In genomic region chr10:77637474-77637985, GRCh38 we compare ENCODE assay signal across 8 cellular contexts. TPM values are rescaled to one million over a fixed set of nuclear protein-coding genes. Genes with fewer than 3 reads are reported as not detected.
A peak's percentile ranks its signal among the peaks of the same experiment; 100 is the strongest.
DNase-seq lines count a peak whose midpoint lies in the region; FAIRE-seq and TF ChIP-seq lines count a peak whose summit lies in the region.

TSS of gene KCNMA1 (minus strand) at chr10:77637808.

- H3K4me1 ChIP-seq in endothelial cell of umbilical vein (ENCODE audit: control insufficient read depth, extremely low read depth, insufficient read depth, low read length), result no peaks in the 10 kb centered on the region
- H3K4me1 ChIP-seq in muscle layer of duodenum (ENCODE audit: control insufficient read depth in 1 of 2, insufficient read depth in 2 of 2, low read length in 2 of 2), result peaks cover 0 to 15% of the 10 kb centered on the region in 2 donors
- H3K4me1 ChIP-seq in SJCRH30, result no peaks in the 10 kb centered on the region

- no peaks in the 10 kb centered on the region for H3K36me3 ChIP-seq in endothelial cell of umbilical vein (ENCODE audit: control insufficient read depth in 2 of 2, extremely low read depth in 1 of 2, insufficient read depth in 2 of 2, low read length in 2 of 2)
- no peaks in the 10 kb centered on the region for H3K36me3 ChIP-seq in muscle layer of duodenum (ENCODE audit: control insufficient read depth in 1 of 2, insufficient read depth in 2 of 2, low read length in 2 of 2)
- no peaks in the 10 kb centered on the region for H3K36me3 ChIP-seq in SJCRH30

- H3K27ac ChIP-seq in endothelial cell of umbilical vein (ENCODE audit: insufficient read depth, low read depth, low read length) (no peak within 1 kb of the TSS), muscle layer of duodenum (ENCODE audit: low read length) (no peak within 1 kb of the TSS), SJCRH30 (no peak within 1 kb of the TSS)

- DNase-seq in activated CD8-positive, alpha-beta memory T cell treated with anti-CD3 and anti-CD28 coated beads, Interleukin-2, amount 50 U/mL, for 48 hours, result peak; percentile 53
- no peak for DNase-seq in activated CD8-positive, alpha-beta memory T cell treated with anti-CD3 and anti-CD28 coated beads for 24 hours
- DNase-seq in RPMI7951 (ENCODE audit: low read depth), result peak; percentile 61
- DNase-seq in endothelial cell of umbilical vein (ENCODE audit: low read depth, low spot score), result no peak
- DNase-seq in SJCRH30, result no peak
- no peak for DNase-seq in OCI-M1 (lab: John Stamatoyannopoulos, UW)
- DNase-seq in NCI-H128 (lab: John Stamatoyannopoulos, UW; ENCODE audit: unreplicated experiment), result no peak

- peak within 1 kb of the TSS; percentile 54 for H2AFZ ChIP-seq in endothelial cell of umbilical vein (ENCODE audit: low read depth, low read length)

- dilution Hi-C loops in endothelial cell of umbilical vein (cut with MboI; ENCODE audit: extremely low pct_ligation_motif_present, low sequenced_read_pairs), result no loop called here

- no peak for TF ChIP-seq POLR2A in endothelial cell of umbilical vein (IDR thresholded peaks at IDR 0.05; ENCODE audit: low read depth, low read length)

- no peaks in the 10 kb centered on the region for H3K79me2 ChIP-seq in endothelial cell of umbilical vein (ENCODE audit: control insufficient read depth, insufficient read depth, low read length)

- no peaks in the 10 kb centered on the region for H4K20me1 ChIP-seq in endothelial cell of umbilical vein (replicated peaks; ENCODE audit: control insufficient read depth, extremely low read depth, insufficient read depth, low read length)

- no peak for FAIRE-seq in endothelial cell of umbilical vein (lab: Jason Lieb, UNC)

- CTCF ChIA-PET in endothelial cell of umbilical vein (lab: Charles Lee), result interaction anchor here (0.7 to 17.8 kb wide), 6 partner anchors 134 to 468 kb away, joined by 3 to 594 read pairs (median 4); no protein-coding TSS in a partner anchor

- H3K9ac ChIP-seq in endothelial cell of umbilical vein (replicated peaks; ENCODE audit: extremely low read depth, insufficient read depth, low read length), result no peak within 1 kb of the TSS

- H3K27me3 ChIP-seq in endothelial cell of umbilical vein (ENCODE audit: control insufficient read depth in 2 of 2, insufficient read depth in 2 of 2, low read length in 2 of 2) (peaks cover 41 to 54% of the 10 kb centered on the region in 2 experiments), muscle layer of duodenum (ENCODE audit: low read depth, low read length) (peaks cover 16% of the 10 kb centered on the region), SJCRH30 (peaks cover 9% of the 10 kb centered on the region; the same call in 1 of the 2 replicates)

- H3K4me3 ChIP-seq in endothelial cell of umbilical vein (replicated peaks in 1 of 3; ENCODE audit: insufficient read depth in 1 of 3, low read depth in 1 of 3, low read length in 3 of 3), result peak within 1 kb of the TSS; percentile 16 to 62 (median 18)
- H3K4me3 ChIP-seq in muscle layer of duodenum (ENCODE audit: low read depth in 1 of 2, low read length in 2 of 2), result peak within 1 kb of the TSS; percentile 45 to 84
- no peak within 1 kb of the TSS for H3K4me3 ChIP-seq in SJCRH30

- no TSS peak for BruUV-seq in endothelial cell of umbilical vein (replicated peaks; lab: Mats Ljungman, UMichigan)

- peak within 1 kb of the TSS; percentile 10 for H3K4me2 ChIP-seq in endothelial cell of umbilical vein (ENCODE audit: insufficient read depth, low read length)

- TF ChIP-seq CTCF in endothelial cell of umbilical vein (IDR thresholded peaks at IDR 0.05; ENCODE audit: extremely low read depth in 1 of 2, insufficient read depth in 1 of 2, low read depth in 1 of 2, low read length in 2 of 2), result no peak

- intact Hi-C loops in endothelial cell of umbilical vein (cut with micrococcal nuclease), result no loop called here

- H3K9me3 ChIP-seq in endothelial cell of umbilical vein (replicated peaks; ENCODE audit: control insufficient read depth, insufficient read depth, low read length) (no peaks in the 10 kb centered on the region), muscle layer of duodenum (ENCODE audit: control insufficient read depth in 1 of 2, low read length in 2 of 2) (no peaks in the 10 kb centered on the region), SJCRH30 (replicated peaks) (no peaks in the 10 kb centered on the region)

- POLR2A ChIA-PET in endothelial cell of umbilical vein (lab: Charles Lee), result no interaction called here

- H3K9me1 ChIP-seq in endothelial cell of umbilical vein (replicated peaks; ENCODE audit: control insufficient read depth, extremely low read depth, insufficient read depth, low read length), result no peaks in the 10 kb centered on the region

TF ChIP-seq in endothelial cell of umbilical vein, 7 proteins besides CTCF, POLR2A, EP300 and RAD21:
- TF ChIP-seq POLR2AphosphoS5 (IDR thresholded peaks at IDR 0.05; ENCODE audit: insufficient read depth, low read depth, low read length), result no peak
TF ChIP-seq in endothelial cell of umbilical vein: peak in this region for 0.

RNA-seq across cellular contexts. Expression of gene KCNMA1, which starts in this region (rescaled TPM):
- 33.7 and 47.7 TPM in 2 replicates for total RNA-seq in RPMI7951 (2014; rRNA removed; shearing (Covaris generic))
- 0.44 and 0.82 TPM in 2 replicates for total RNA-seq in endothelial cell of umbilical vein
- polyA plus RNA-seq in endothelial cell of umbilical vein, result 0.10 and 0.14 TPM in 2 replicates
- polyA plus RNA-seq in endothelial cell of umbilical vein (2011; cell fraction: cytosol; rRNA removed), result 0.09 and 0.10 TPM in 2 replicates
- polyA plus RNA-seq in endothelial cell of umbilical vein (2011; cell fraction: nucleus; rRNA removed), result 0.14 and 0.87 TPM in 2 replicates
- 2.0 and 3.4 TPM in 2 replicates for polyA plus RNA-seq in endothelial cell of umbilical vein (2012)
- polyA minus RNA-seq in endothelial cell of umbilical vein, result 0.45 and 0.63 TPM in 2 replicates
- not detected for polyA minus RNA-seq in endothelial cell of umbilical vein (2011; cell fraction: cytosol; rRNA and poly(A)+ RNA removed)
- polyA minus RNA-seq in endothelial cell of umbilical vein (2011; cell fraction: nucleus; rRNA and poly(A)+ RNA removed), result 0.63 and 2.0 TPM in 2 replicates
- 0.33 and 0.69 TPM in 2 replicates for total RNA-seq in SJCRH30 (2014; rRNA removed; shearing (Covaris generic))

Comparison
In these comparisons a context has a peak if more than half of its experiments do, and no peak if none do; other contexts are left out.
1. RNA of gene KCNMA1 (total RNA-seq): 33.7 to 47.7 TPM in RPMI7951; 0.44 to 0.82 TPM in endothelial cell of umbilical vein and 0.33 to 0.69 TPM in SJCRH30; every median in the first group is over 10 times any median in the second.
2. DNase-seq: peak in activated CD8-positive, alpha-beta memory T cell treated with anti-CD3 and anti-CD28 coated beads, Interleukin-2, amount 50 U/mL, for 48 hours (single experiment) and RPMI7951 (single experiment); none in activated CD8-positive, alpha-beta memory T cell treated with anti-CD3 and anti-CD28 coated beads for 24 hours (single experiment), endothelial cell of umbilical vein (single experiment), SJCRH30 (0 of 2), OCI-M1 (single experiment) and NCI-H128 (single experiment).